ENCODE assay signal across 32 cellular contexts in the genomic region with DNA sequence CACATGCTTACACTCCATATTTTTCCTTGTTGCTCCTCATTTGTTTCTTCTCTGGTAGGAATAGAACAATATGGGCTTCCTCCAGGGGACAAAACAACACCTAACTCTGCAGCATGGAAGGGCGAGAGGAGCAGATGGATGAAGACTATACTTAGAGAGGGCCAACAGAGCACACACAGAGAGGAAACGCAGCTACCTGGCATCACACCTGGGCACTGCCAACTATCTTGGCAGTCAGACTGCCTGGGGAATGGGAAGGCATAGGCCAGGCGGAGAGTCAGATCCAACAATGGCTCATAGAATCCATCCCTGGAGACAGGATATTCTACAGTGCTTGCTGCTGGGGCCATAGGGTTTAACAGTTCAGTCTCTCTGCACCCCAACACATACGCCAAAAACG.
"Had no signal": no experiment of that assay in that cellular context is flagged by ENCODE, and none has a peak within 500 bp of the region (broad histone marks: within the 10 kb centered on the region; RNA-seq: fewer than 3 reads in every experiment).

No MANE protein-coding gene starts in this region.

- H3K4me1 Mint-ChIP-seq: activated naive CD4-positive, alpha-beta T cell treated with anti-CD3 and anti-CD28 coated beads, Interleukin-2, amount 50 U/mL, for 24 hours; activated naive CD8-positive, alpha-beta T cell treated with anti-CD3 and anti-CD28 coated beads for 36 hours; activated naive CD8-positive, alpha-beta T cell treated with anti-CD3 and anti-CD28 coated beads, Interleukin-2, amount 50 U/mL, for 24 hours; activated T-helper 17 cell treated with anti-CD3 and anti-CD28 coated beads, Interleukin-2, amount 50 U/mL, for 72 hours; central memory CD8-positive, alpha-beta T cell had no signal

- H3K27me3 ChIP-seq: adrenal gland, body of pancreas, breast epithelium, dorsolateral prefrontal cortex had no signal

- H3K9me3 Mint-ChIP-seq: activated B cell treated with CpG ODN at 0.5 μM for 24 hours; activated CD8-positive, alpha-beta T cell treated with anti-CD3 and anti-CD28 coated beads for 36 hours; activated naive CD4-positive, alpha-beta T cell treated with anti-CD3 and anti-CD28 coated beads for 36 hours; activated naive CD4-positive, alpha-beta T cell treated with anti-CD3 and anti-CD28 coated beads, Interleukin-2, amount 50 U/mL, for 24 hours; activated naive CD8-positive, alpha-beta T cell treated with anti-CD3 and anti-CD28 coated beads for 36 hours; activated naive CD8-positive, alpha-beta T cell treated with anti-CD3 and anti-CD28 coated beads, Interleukin-2, amount 50 U/mL, for 24 hours; activated T-cell treated with anti-CD3 and anti-CD28 coated beads, Interleukin-2, amount 50 U/mL, for 4 hours; activated T-helper 17 cell treated with anti-CD3 and anti-CD28 coated beads, Interleukin-2, amount 50 U/mL, for 72 hours; central memory CD8-positive, alpha-beta T cell; dendritic cell treated with granulocyte-macrophage colony-stimulating factor and Interleukin-4, amounts not matched to agents 40 ng/mL and 50 ng/mL, for 4 days; endodermal cell had no signal

- H3K27ac Mint-ChIP-seq: activated B cell treated with CpG ODN at 0.5 μM for 24 hours; activated CD8-positive, alpha-beta T cell treated with anti-CD3 and anti-CD28 coated beads for 36 hours; activated naive CD4-positive, alpha-beta T cell treated with anti-CD3 and anti-CD28 coated beads for 36 hours; activated naive CD4-positive, alpha-beta T cell treated with anti-CD3 and anti-CD28 coated beads, Interleukin-2, amount 50 U/mL, for 24 hours; activated naive CD8-positive, alpha-beta T cell treated with anti-CD3 and anti-CD28 coated beads for 36 hours; activated naive CD8-positive, alpha-beta T cell treated with anti-CD3 and anti-CD28 coated beads, Interleukin-2, amount 50 U/mL, for 24 hours; activated T-helper 17 cell treated with anti-CD3 and anti-CD28 coated beads, Interleukin-2, amount 50 U/mL, for 72 hours; dendritic cell treated with granulocyte-macrophage colony-stimulating factor and Interleukin-4, amounts not matched to agents 40 ng/mL and 50 ng/mL, for 4 days; endodermal cell had no signal

- H3K27ac ChIP-seq: adrenal gland, body of pancreas, breast epithelium, coronary artery, VCaP had no signal

- H3K4me3 ChIP-seq: adrenal gland, body of pancreas, breast epithelium, coronary artery, dorsolateral prefrontal cortex had no signal

- H3K4me1 ChIP-seq: adrenal gland, body of pancreas, breast epithelium had no signal

- H3K36me3 ChIP-seq: adrenal gland, breast epithelium had no signal

- H3K4me3 Mint-ChIP-seq: activated B cell treated with CpG ODN at 0.5 μM for 24 hours; activated CD8-positive, alpha-beta T cell treated with anti-CD3 and anti-CD28 coated beads for 36 hours; activated naive CD4-positive, alpha-beta T cell treated with anti-CD3 and anti-CD28 coated beads for 36 hours; activated naive CD4-positive, alpha-beta T cell treated with anti-CD3 and anti-CD28 coated beads, Interleukin-2, amount 50 U/mL, for 24 hours; activated naive CD8-positive, alpha-beta T cell treated with anti-CD3 and anti-CD28 coated beads for 36 hours; activated naive CD8-positive, alpha-beta T cell treated with anti-CD3 and anti-CD28 coated beads, Interleukin-2, amount 50 U/mL, for 24 hours; activated T-cell treated with anti-CD3 and anti-CD28 coated beads, Interleukin-2, amount 50 U/mL, for 4 hours; activated T-helper 17 cell treated with anti-CD3 and anti-CD28 coated beads, Interleukin-2, amount 50 U/mL, for 72 hours; central memory CD8-positive, alpha-beta T cell; dendritic cell treated with granulocyte-macrophage colony-stimulating factor and Interleukin-4, amounts not matched to agents 40 ng/mL and 50 ng/mL, for 4 days; endodermal cell had no signal

- FAIRE-seq: frontal cortex had no signal

- H3K9me3 ChIP-seq: adrenal gland, body of pancreas, breast epithelium had no signal

- H3K27me3 Mint-ChIP-seq: activated B cell treated with CpG ODN at 0.5 μM for 24 hours; activated CD8-positive, alpha-beta T cell treated with anti-CD3 and anti-CD28 coated beads for 36 hours; activated naive CD4-positive, alpha-beta T cell treated with anti-CD3 and anti-CD28 coated beads, Interleukin-2, amount 50 U/mL, for 24 hours; activated naive CD8-positive, alpha-beta T cell treated with anti-CD3 and anti-CD28 coated beads for 36 hours; activated T-helper 17 cell treated with anti-CD3 and anti-CD28 coated beads, Interleukin-2, amount 50 U/mL, for 72 hours; central memory CD8-positive, alpha-beta T cell had no signal

- DNase-seq: activated B cell treated with CpG ODN at 0.5 μM for 24 hours; activated CD4-positive, alpha-beta T cell treated with anti-CD3 and anti-CD28 coated beads for 48 hours; activated CD4-positive, alpha-beta T cell treated with anti-CD3 and anti-CD28 coated beads, Interleukin-2, amount 50 U/mL, for 1 hour; activated CD4-positive, alpha-beta T cell treated with anti-CD3 and anti-CD28 coated beads, Interleukin-2, amount 50 U/mL, for 48 hours; activated CD8-positive, alpha-beta memory T cell treated with anti-CD3 and anti-CD28 coated beads for 24 hours; activated CD8-positive, alpha-beta T cell treated with anti-CD3 and anti-CD28 coated beads for 36 hours; activated effector memory CD4-positive, alpha-beta T cell treated with Interleukin-2 at 50 U/mL for 16 hours; activated naive CD4-positive, alpha-beta T cell treated with anti-CD3 and anti-CD28 coated beads for 36 hours; activated naive CD8-positive, alpha-beta T cell treated with anti-CD3 and anti-CD28 coated beads for 36 hours; activated naive CD8-positive, alpha-beta T cell treated with anti-CD3 and anti-CD28 coated beads, Interleukin-2, amount 50 U/mL, for 24 hours; activated T-cell treated with anti-CD3 and anti-CD28 coated beads, Interleukin-2, amount 50 U/mL, for 4 hours; adrenal gland; amygdala; aorta; body of pancreas; effector memory CD4-positive, alpha-beta T cell; endodermal cell; foreskin fibroblast; head of caudate nucleus; hippocampal formation; T-helper 2 cell had no signal

- ATAC-seq: activated CD4-positive, CD25-positive, alpha-beta regulatory T cell treated with anti-CD3 and anti-CD28 coated beads, Interleukin-2, amount 50 U/mL, for 24 hours; activated CD8-positive, alpha-beta T cell treated with anti-CD3 and anti-CD28 coated beads for 36 hours; activated naive CD8-positive, alpha-beta T cell treated with anti-CD3 and anti-CD28 coated beads, Interleukin-2, amount 50 U/mL, for 24 hours; activated T-cell treated with anti-CD3 and anti-CD28 coated beads, Interleukin-2, amount 50 U/mL, for 4 hours; activated T-helper 17 cell treated with anti-CD3 and anti-CD28 coated beads, Interleukin-2, amount 50 U/mL, for 72 hours; body of pancreas; esophagus mucosa had no signal

- H3K36me3 Mint-ChIP-seq: activated naive CD4-positive, alpha-beta T cell treated with anti-CD3 and anti-CD28 coated beads, Interleukin-2, amount 50 U/mL, for 24 hours; activated naive CD8-positive, alpha-beta T cell treated with anti-CD3 and anti-CD28 coated beads for 36 hours had no signal
